ENCODE assay signal across 9 cellular contexts in the genomic region with DNA sequence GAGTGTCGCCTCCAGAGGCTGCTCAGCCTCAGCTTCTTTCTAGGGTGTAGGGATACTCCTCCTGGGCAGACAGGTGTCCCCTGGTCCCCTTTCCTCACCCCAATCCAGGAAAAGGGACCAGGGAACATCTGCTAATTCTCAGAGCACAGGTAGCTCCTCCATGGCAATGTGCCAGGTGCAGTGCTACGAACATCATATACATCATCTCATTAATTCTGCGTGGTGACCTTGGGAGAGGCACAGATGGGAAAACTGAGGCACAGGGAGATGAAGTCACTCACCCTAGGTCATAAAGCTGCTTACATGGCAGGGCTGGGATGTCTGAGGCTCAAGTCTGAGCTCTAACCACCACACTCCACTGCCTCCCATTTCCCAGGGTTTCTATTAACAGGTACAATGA.
DNase-seq lines count a peak whose midpoint lies in the region; ATAC-seq, FAIRE-seq and TF ChIP-seq lines count a peak whose summit lies in the region.
"Had no signal": no experiment of that assay in that cellular context is flagged by ENCODE, and none has a peak within 500 bp of the region (broad histone marks: within the 10 kb centered on the region; RNA-seq: fewer than 3 reads in every experiment).

No MANE protein-coding gene starts in this region.

- H3K36me3 Mint-ChIP-seq in stimulated activated memory B cell treated with anti-CD40 and anti-IgM and Interleukin-4, amounts not matched to agents 10 μg/mL and 1 μg/mL and 100 μg/mL, for 72 hours, result peaks cover 8% of the 10 kb centered on the region
- H3K36me3 Mint-ChIP-seq: activated naive CD4-positive, alpha-beta T cell treated with anti-CD3 and anti-CD28 coated beads, Interleukin-2, amount 50 U/mL, for 72 hours had no signal

- CTCF ChIA-PET in RWPE1 (lab: Yijun Ruan, JAX), result interaction anchor here (0.5 to 1.1 kb wide), 3 partner anchors 17 to 112 kb away, joined by 3 to 6 read pairs (median 3); no protein-coding TSS in a partner anchor

- peaks cover 69% of the 10 kb centered on the region for H3K4me1 Mint-ChIP-seq in stimulated activated memory B cell treated with anti-CD40 and anti-IgM and Interleukin-4, amounts not matched to agents 10 μg/mL and 1 μg/mL and 100 μg/mL, for 72 hours

- no peak for ATAC-seq in stimulated activated memory B cell treated with anti-CD40 and anti-IgM and Interleukin-4, amounts not matched to agents 10 μg/mL and 1 μg/mL and 100 μg/mL, for 72 hours
- ATAC-seq in GM19351 (IDR thresholded peaks at IDR 0.05; ENCODE audit: unreplicated experiment) (no peak), HG03097 (IDR thresholded peaks at IDR 0.05; ENCODE audit: low FRiP score, unreplicated experiment) (no peak)

- H3K4me1 ChIP-seq in iPS-18a (ENCODE audit: control insufficient read depth, low read depth, low read length), result peaks cover 12% of the 10 kb centered on the region

- H3K4me3 ChIP-seq in iPS-18a (ENCODE audit: low read length), result peak overlapping the region; percentile 42

- no peak for DNase-seq in GM19239 (ENCODE audit: insufficient read length, low spot score)
- DNase-seq in RWPE1 (ENCODE audit: low spot score), result no peak
- DNase-seq in pons (ENCODE audit: low spot score), result no peak
- no peak for DNase-seq in NCI-H2107 (lab: John Stamatoyannopoulos, UW)

- no peaks in the 10 kb centered on the region for H3K9me3 Mint-ChIP-seq in stimulated activated memory B cell treated with anti-CD40 and anti-IgM and Interleukin-4, amounts not matched to agents 10 μg/mL and 1 μg/mL and 100 μg/mL, for 72 hours
- H3K9me3 Mint-ChIP-seq: activated naive CD4-positive, alpha-beta T cell treated with anti-CD3 and anti-CD28 coated beads, Interleukin-2, amount 50 U/mL, for 72 hours had no signal

- H3K4me3 Mint-ChIP-seq in stimulated activated memory B cell treated with anti-CD40 and anti-IgM and Interleukin-4, amounts not matched to agents 10 μg/mL and 1 μg/mL and 100 μg/mL, for 72 hours, result peak overlapping the region; percentile 46

- H3K36me3 ChIP-seq in iPS-18a (ENCODE audit: control insufficient read depth, low read depth, low read length), result no peaks in the 10 kb centered on the region

- no peak for TF ChIP-seq CTCF in RWPE1 (conservative IDR thresholded peaks at IDR 0.05; ENCODE audit: low read depth)

- H3K27me3 Mint-ChIP-seq in stimulated activated memory B cell treated with anti-CD40 and anti-IgM and Interleukin-4, amounts not matched to agents 10 μg/mL and 1 μg/mL and 100 μg/mL, for 72 hours, result no peaks in the 10 kb centered on the region

- no peaks in the 10 kb centered on the region for H3K27me3 ChIP-seq in iPS-18a (ENCODE audit: control insufficient read depth, insufficient read depth, low read length)

- POLR2A ChIA-PET in RWPE1 (lab: Yijun Ruan, JAX; ENCODE audit: low non-redundant PET), result no interaction called here

- no peak overlapping the region for H3K9ac ChIP-seq in iPS-18a (ENCODE audit: low read length)

- FAIRE-seq in GM19239 (lab: Jason Lieb, UNC), result peak; percentile 77

- peak overlapping the region; percentile 64 for H3K27ac Mint-ChIP-seq in stimulated activated memory B cell treated with anti-CD40 and anti-IgM and Interleukin-4, amounts not matched to agents 10 μg/mL and 1 μg/mL and 100 μg/mL, for 72 hours

- no peaks in the 10 kb centered on the region for H3K9me3 ChIP-seq in iPS-18a (ENCODE audit: control insufficient read depth, low read depth, low read length)

- H3K27ac ChIP-seq in RWPE1, result peak overlapping the region; percentile 82
- H3K27ac ChIP-seq in iPS-18a (ENCODE audit: low read length), result no peak overlapping the region
